9 cellular contexts compared by ENCODE assay signal in the genomic region with DNA sequence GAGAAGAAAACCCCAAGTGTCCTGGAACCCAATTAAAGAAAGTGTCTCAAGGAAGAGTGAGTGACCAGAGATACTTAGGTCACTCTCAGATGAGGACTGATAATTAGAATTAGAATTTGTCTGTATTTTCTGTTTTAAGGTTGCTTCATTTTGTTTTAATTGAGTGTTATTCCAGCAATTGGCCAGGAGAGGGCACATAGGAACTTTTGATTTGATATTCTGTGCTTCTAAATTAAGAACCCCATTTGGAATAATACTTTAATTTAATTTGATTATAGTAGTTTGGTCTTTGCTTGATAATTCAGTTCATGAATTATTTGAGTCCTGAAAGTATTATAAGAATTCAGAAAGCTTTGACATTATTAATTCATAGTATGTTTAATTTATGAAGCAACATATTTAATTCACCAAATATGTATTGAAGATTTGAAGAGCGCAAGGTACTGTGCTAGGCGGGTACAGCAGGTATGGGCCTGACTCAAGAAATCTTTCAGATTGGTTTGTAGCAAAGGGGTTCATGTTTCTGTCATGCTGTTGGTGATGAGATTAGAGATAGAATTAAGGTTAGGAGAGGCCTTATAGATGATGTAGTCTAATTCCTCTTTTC. TPM values are rescaled to one million over a fixed set of nuclear protein-coding genes. Genes with fewer than 3 reads are reported as not detected.
A peak's percentile ranks its signal among the peaks of the same experiment; 100 is the strongest.
DNase-seq lines count a peak whose midpoint lies in the region; ATAC-seq, FAIRE-seq and TF ChIP-seq lines count a peak whose summit lies in the region.
"Had no signal": no experiment of that assay in that cellular context is flagged by ENCODE, and none has a peak within 500 bp of the region (broad histone marks: within the 10 kb centered on the region; RNA-seq: fewer than 3 reads in every experiment).

No MANE protein-coding gene starts in this region.

- no peak for TF ChIP-seq EP300 in A549 (IDR thresholded peaks at IDR 0.05)

- no peak overlapping the region for H3K4me3 ChIP-seq in A549
- H3K4me3 ChIP-seq in kidney (ENCODE audit: low read length in 2 of 2) = no peak overlapping the region

- ATAC-seq in A549 = no peak
- no peak for ATAC-seq in HG03432 (IDR thresholded peaks at IDR 0.05; ENCODE audit: unreplicated experiment)
- no peak for ATAC-seq in GM21786 (IDR thresholded peaks at IDR 0.05; ENCODE audit: unreplicated experiment)
- no peak for ATAC-seq in HG03139 (IDR thresholded peaks at IDR 0.05; ENCODE audit: unreplicated experiment)

- H3K36me3 ChIP-seq in kidney (ENCODE audit: control insufficient read depth in 1 of 2, insufficient read depth in 2 of 2, low read length in 2 of 2) = no peaks in the 10 kb centered on the region

- TF ChIP-seq POLR2A in A549 (IDR thresholded peaks at IDR 0.05; ENCODE audit: low read length) = no peak

- TF ChIP-seq CTCF in A549 (IDR thresholded peaks at IDR 0.05) = peak; percentile 60
- peak; percentile 42 for TF ChIP-seq CTCF in GM10266 (IDR thresholded peaks at IDR 0.05; ENCODE audit: control insufficient read depth, insufficient read depth, low read depth, missing control alignments)
- TF ChIP-seq CTCF in kidney (IDR thresholded peaks at IDR 0.05; ENCODE audit: borderline replicate concordance, extremely low read depth, insufficient read depth) = peak; percentile 52

- intact Hi-C loops in kidney (cut with DNase I) = no loop called here

- no peak overlapping the region for H3K9ac ChIP-seq in kidney (ENCODE audit: low read length in 2 of 2)

- 85% methylated on average over 2 of the region's 2 CpGs for WGBS in A549 (ENCODE audit: missing lambda C conversion rate)

- FAIRE-seq in A549 (lab: Jason Lieb, UNC) = no peak
- FAIRE-seq in TTC549 (lab: Jason Lieb, UNC) = peak; percentile 40
- peak; percentile 64 for FAIRE-seq in kidney (lab: Jason Lieb, UNC)

- DNase-seq in A549 (ENCODE audit: low read depth in 1 of 2, low spot score in 1 of 2) (peak; percentile 18 to 28), GM10266 (ENCODE audit: extremely low spot score) (no peak), kidney (no peak), activated gamma-delta T cell (lab: John Stamatoyannopoulos, UW) (no peak)
- DNase-seq: activated naive CD8-positive, alpha-beta T cell treated with anti-CD3 and anti-CD28 coated beads, Interleukin-2, amount 10 ng/mL, durations not matched to agents 7 days and 5 days had no signal

- H3K27ac ChIP-seq in A549 (no peak overlapping the region), kidney (ENCODE audit: low read depth in 2 of 2, low read length in 2 of 2) (no peak overlapping the region)

- POLR2A ChIA-PET in A549 (lab: Yijun Ruan, JAX) = no interaction called here

- H3K9me3 ChIP-seq in A549 (no peaks in the 10 kb centered on the region), kidney (ENCODE audit: control insufficient read depth in 1 of 2, low read length in 2 of 2) (no peaks in the 10 kb centered on the region)

- CTCF ChIA-PET in A549 (lab: Yijun Ruan, JAX) = interaction anchor here (1.0 to 2.3 kb wide), 7 partner anchors 20 to 78 kb away, joined by 3 to 8 read pairs (median 3); no protein-coding TSS in a partner anchor

- peaks cover 8% of the 10 kb centered on the region for H3K4me1 ChIP-seq in A549
- H3K4me1 ChIP-seq in kidney (ENCODE audit: control insufficient read depth in 1 of 2, insufficient read depth in 1 of 2, low read depth in 1 of 2, low read length in 2 of 2) = peaks cover 5 to 8% of the 10 kb centered on the region in 2 donors

- no peak overlapping the region for H3K4me2 ChIP-seq in A549

- TF ChIP-seq RAD21 in A549 (conservative IDR thresholded peaks at IDR 0.05 in 1 of 2, IDR thresholded peaks at IDR 0.05 in 1 of 2) = peak; percentile 36 to 51

TF ChIP-seq in A549, 52 proteins besides CTCF, POLR2A, EP300 and RAD21:
- TF ChIP-seq SMC3 (IDR thresholded peaks at IDR 0.05) (peak; percentile 58), ZC3H11A (IDR thresholded peaks at IDR 0.05) (no peak)

RNA-seq across cellular contexts. Expression of a gene that starts 4.9 kb away (rescaled TPM):
- polyA plus RNA-seq in A549 (2011; rRNA removed) (67.9 and 91.0 TPM in 2 replicates), A549 (2017; fragmentation: RNase III; extraction: RNeasy Plus Mini Kit Qiagen cat#74134 plus additional on column Dnase treatment) (56.3 to 60.2 TPM (median 59.9 TPM) in 3 replicates), kidney (ENCODE audit: insufficient read depth, low read depth, low replicate concordance) (72.7 TPM)
- polyA plus RNA-seq in A549 (2012; cell fraction: cytosol; rRNA removed) = 79.1 and 79.7 TPM in 2 replicates
- polyA plus RNA-seq in A549 (2012; cell fraction: nucleus; rRNA removed) = 23.4 and 40.1 TPM in 2 replicates
- 28.1 and 35.7 TPM in 2 replicates for polyA minus RNA-seq in A549 (2011; rRNA and poly(A)+ RNA removed)
- 40.8 TPM for total RNA-seq in kidney

RNA-seq across cellular contexts. Expression of a gene that starts 7.8 kb away (rescaled TPM):
- 22.6 and 25.2 TPM in 2 replicates for polyA plus RNA-seq in A549 (2011; rRNA removed)
- 8.5 and 10.3 TPM in 2 replicates for polyA plus RNA-seq in A549 (2012; cell fraction: cytosol; rRNA removed)
- polyA plus RNA-seq in A549 (2012; cell fraction: nucleus; rRNA removed) = 11.9 and 12.8 TPM in 2 replicates
- 19.6 to 23.1 TPM (median 20.2 TPM) in 3 replicates for polyA plus RNA-seq in A549 (2017; fragmentation: RNase III; extraction: RNeasy Plus Mini Kit Qiagen cat#74134 plus additional on column Dnase treatment)
- 35.5 and 37.6 TPM in 2 replicates for polyA minus RNA-seq in A549 (2011; rRNA and poly(A)+ RNA removed)
- 14.8 TPM for total RNA-seq in kidney
- 3.5 TPM for polyA plus RNA-seq in kidney (ENCODE audit: insufficient read depth, low read depth, low replicate concordance)

Comparison
In these comparisons a context has a peak if more than half of its experiments do, and no peak if none do; other contexts are left out.
1. DNase-seq: peak in A549 (2 of 2); none in GM10266 (single experiment), kidney (single experiment) and activated gamma-delta T cell (single experiment).
2. Peak in every context shown above with its lines, with median percentiles within 50 percentile points of each other: CTCF ChIP-seq.